Comparison of ENCODE assay signal across 32 cellular contexts in genomic region chr7:112891698-112892097, GRCh38.
"Had no signal": no experiment of that assay in that cellular context is flagged by ENCODE, and none has a peak within 500 bp of the region (broad histone marks: within the 10 kb centered on the region; RNA-seq: fewer than 3 reads in every experiment).

No MANE protein-coding gene starts in this region.

- H3K36me3 ChIP-seq: adrenal gland, brain microvascular endothelial cell had no signal

- H3K4me3 ChIP-seq: adrenal gland, body of pancreas, breast epithelium had no signal

- H3K4me1 ChIP-seq: adrenal gland, body of pancreas, breast epithelium had no signal

- H3K27me3 ChIP-seq: adrenal gland, body of pancreas, brain microvascular endothelial cell, breast epithelium had no signal

- DNase-seq: activated B cell treated with CpG ODN at 0.5 μM for 24 hours; activated CD4-positive, alpha-beta memory T cell treated with anti-CD3 and anti-CD28 coated beads for 36 hours; activated CD4-positive, alpha-beta T cell treated with anti-CD3 and anti-CD28 coated beads for 4 hours; activated CD4-positive, alpha-beta T cell treated with anti-CD3 and anti-CD28 coated beads, Interleukin-2, amount 10 ng/mL, durations not matched to agents 24 days and 14 days; activated CD4-positive, alpha-beta T cell treated with anti-CD3 and anti-CD28 coated beads, Interleukin-2, amount 50 U/mL, for 1 hour; activated CD4-positive, alpha-beta T cell treated with anti-CD3 and anti-CD28 coated beads, Interleukin-2, amount 50 U/mL, for 4 hours; activated CD4-positive, CD25-positive, alpha-beta regulatory T cell treated with anti-CD3 and anti-CD28 coated beads, Interleukin-2, amount 50 U/mL, for 72 hours; activated CD8-positive, alpha-beta memory T cell treated with anti-CD3 and anti-CD28 coated beads, Interleukin-2, amount 50 U/mL, for 4 hours; activated CD8-positive, alpha-beta T cell treated with anti-CD3 and anti-CD28 coated beads for 36 hours; activated effector memory CD4-positive, alpha-beta T cell treated with anti-CD3 and anti-CD28 coated beads, Interleukin-2, amount 50 U/mL, for 16 hours; activated gamma-delta T cell treated with Interleukin-2 at 50 U/mL for 16 hours; activated naive CD4-positive, alpha-beta T cell; activated naive CD4-positive, alpha-beta T cell treated with anti-CD3 and anti-CD28 coated beads for 36 hours; activated naive CD4-positive, alpha-beta T cell treated with anti-CD3 and anti-CD28 coated beads, Interleukin-2, amount 50 U/mL, for 16 hours; activated naive CD8-positive, alpha-beta T cell treated with anti-CD3 and anti-CD28 coated beads for 36 hours; activated T-cell treated with anti-CD3 and anti-CD28 coated beads for 4 hours; activated T-cell treated with anti-CD3 and anti-CD28 coated beads, Interleukin-2, amount 50 U/mL, for 1 hour; activated T-cell treated with anti-CD3 and anti-CD28 coated beads, Interleukin-2, amount 50 U/mL, for 4 hours; activated T-cell treated with anti-CD3 and anti-CD28 coated beads, Interleukin-2, amount 50 U/mL, for 72 hours; adrenal gland; amniotic stem cell; aorta; central memory CD4-positive, alpha-beta T cell; T-helper 1 cell; T-helper 2 cell; T-helper 9 cell had no signal

- H3K9me3 ChIP-seq: adrenal gland, body of pancreas, breast epithelium had no signal

- H3K27ac ChIP-seq: adrenal gland, body of pancreas, brain microvascular endothelial cell, breast epithelium, VCaP had no signal

- ATAC-seq: activated CD8-positive, alpha-beta T cell treated with anti-CD3 and anti-CD28 coated beads for 36 hours; activated naive CD4-positive, alpha-beta T cell treated with anti-CD3 and anti-CD28 coated beads, Interleukin-2, amount 50 U/mL, for 72 hours; activated T-cell treated with anti-CD3 and anti-CD28 coated beads, Interleukin-2, amount 50 U/mL, for 4 hours; activated T-cell treated with anti-CD3 and anti-CD28 coated beads, Interleukin-2, amount 50 U/mL, for 72 hours; activated T-helper 17 cell treated with anti-CD3 and anti-CD28 coated beads, Interleukin-2, amount 50 U/mL, for 72 hours had no signal
